In genomic region chr6:53691667-53692133, GRCh38 we compare ENCODE assay signal across 13 cellular contexts. TPM values are rescaled to one million over a fixed set of nuclear protein-coding genes. Genes with fewer than 3 reads are reported as not detected.
DNase-seq lines count a peak whose midpoint lies in the region; ATAC-seq, FAIRE-seq and TF ChIP-seq lines count a peak whose summit lies in the region.
"Had no signal": no experiment of that assay in that cellular context is flagged by ENCODE, and none has a peak within 500 bp of the region (broad histone marks: within the 10 kb centered on the region; RNA-seq: fewer than 3 reads in every experiment).

No MANE protein-coding gene starts in this region.

- TF ChIP-seq POLR2A in GM12878 (IDR thresholded peaks at IDR 0.05; ENCODE audit: low read depth, low read length), result no peak

- no peak overlapping the region for H3K27ac ChIP-seq in GM12878 (ENCODE audit: control insufficient read depth, insufficient read depth)
- H3K27ac ChIP-seq in tibial artery, result no peak overlapping the region

- peak; percentile 91 for ATAC-seq in GM19467 (IDR thresholded peaks at IDR 0.05; ENCODE audit: unreplicated experiment)
- ATAC-seq in HG03108 (IDR thresholded peaks at IDR 0.05; ENCODE audit: unreplicated experiment), result peak; percentile 70
- peak; percentile 88 for ATAC-seq in GM12878
- no peak for ATAC-seq in left colon

- no peak for FAIRE-seq in GM12878 (lab: Jason Lieb, UNC)
- FAIRE-seq: islet of Langerhans had no signal

- POLR2A ChIA-PET in GM12878 (lab: Charles Lee), result no interaction called here

- TF ChIP-seq EP300 in GM12878 (IDR thresholded peaks at IDR 0.05; ENCODE audit: borderline replicate concordance in 1 of 2, control insufficient read depth in 1 of 2, low read depth in 2 of 2, low read length in 2 of 2), result no peak

- no peak for TF ChIP-seq CTCF in GM12878 (IDR thresholded peaks at IDR 0.05 in 2 of 3, conservative IDR thresholded peaks at IDR 0.05 in 1 of 3; ENCODE audit: control insufficient read depth in 2 of 3, extremely low read depth in 1 of 3, insufficient read depth in 1 of 3, low read depth in 3 of 3, low read length in 3 of 3)
- no peak for TF ChIP-seq CTCF in tibial artery (IDR thresholded peaks at IDR 0.05)

- SMC1A ChIA-PET in GM12878 (lab: Charles Lee; ENCODE audit: uncharacterized antibody, unreplicated experiment), result interaction anchor here (0.6 to 1.5 kb wide), 6 partner anchors 11 to 198 kb away, joined by 3 read pairs; no protein-coding TSS in a partner anchor

- intact Hi-C loops in GM12878 (cut with micrococcal nuclease; ENCODE audit: unreplicated experiment) (no loop called here), left colon (cut with DNase I, micrococcal nuclease) (no loop called here), tibial artery (cut with DNase I; ENCODE audit: low total_unique reads) (no loop called here)

- no TSS peak for BruUV-seq in GM12878 (replicated peaks; lab: Mats Ljungman, UMichigan)

- H3K36me3 ChIP-seq in GM12878 (ENCODE audit: control insufficient read depth in 2 of 2, insufficient read depth in 2 of 2, low read length in 1 of 2), result no peaks in the 10 kb centered on the region
- no peaks in the 10 kb centered on the region for H3K36me3 ChIP-seq in tibial artery

- H3K4me3 ChIP-seq in GM12878 (no peak overlapping the region), tibial artery (no peak overlapping the region)

- DNase-seq in GM03348 (ENCODE audit: low spot score) (peak; percentile 11), GM12878 (ENCODE audit: low read depth, low spot score) (peak; percentile 25), SIG-M5 (lab: John Stamatoyannopoulos, UW) (no peak), NCI-H2227 (lab: John Stamatoyannopoulos, UW; ENCODE audit: unreplicated experiment) (no peak), left colon (no peak), tibial artery (no peak)
- DNase-seq: activated T-cell treated with anti-CD3 and anti-CD28 coated beads, Interleukin-2, amount 50 U/mL, for 1 hour; CD8-positive, alpha-beta memory T cell; NCI-H1436; SW 1271 had no signal

- H3K27me3 ChIP-seq in GM12878 (replicated peaks in 1 of 2; ENCODE audit: control insufficient read depth in 2 of 2, insufficient read depth in 2 of 2, low read length in 1 of 2), result no peaks in the 10 kb centered on the region; a peak in 1 of 4 replicates
- H3K27me3 ChIP-seq in tibial artery, result no peaks in the 10 kb centered on the region

- no peak overlapping the region for H2AFZ ChIP-seq in GM12878 (ENCODE audit: control insufficient read depth, low read depth, low read length)

- H3K9ac ChIP-seq in GM12878 (ENCODE audit: control insufficient read depth, insufficient read depth, low read length), result no peak overlapping the region

- H3K79me2 ChIP-seq in GM12878 (ENCODE audit: control insufficient read depth, insufficient read depth, low read length), result no peaks in the 10 kb centered on the region

- WGBS in GM12878 (ENCODE audit: insufficient coverage, insufficient replicate concordance, low lambda C conversion rate, missing lambda C conversion rate), result 31% methylated on average over 3 of the region's 3 CpGs

- CTCF ChIA-PET in GM12878 (lab: Yijun Ruan, JAX), result interaction anchor here (0.5 to 1.7 kb wide), 9 partner anchors 8 to 199 kb away, joined by 3 to 13 read pairs (median 4); partner anchors contain the start of gene LRRC1

- RAD21 ChIA-PET in GM12878 (lab: Charles Lee; ENCODE audit: unreplicated experiment), result interaction anchor here (1.5 kb wide), 1 partner anchor 27 kb away, joined by 5 read pairs; no protein-coding TSS in a partner anchor

- H3K4me1 ChIP-seq in GM12878 (ENCODE audit: control insufficient read depth, insufficient read depth, low read length), result no peaks in the 10 kb centered on the region
- H3K4me1 ChIP-seq in tibial artery, result peaks cover 0 to 7% (median 0%) of the 10 kb centered on the region in 4 donors

- no peaks in the 10 kb centered on the region for H3K9me3 ChIP-seq in GM12878 (replicated peaks; ENCODE audit: control insufficient read depth, insufficient read depth, low read length)
- no peaks in the 10 kb centered on the region for H3K9me3 ChIP-seq in tibial artery

- TF ChIP-seq RAD21 in GM12878 (IDR thresholded peaks at IDR 0.05; ENCODE audit: insufficient read depth, low read depth, low read length), result no peak

- no peak overlapping the region for H3K4me2 ChIP-seq in GM12878 (ENCODE audit: control insufficient read depth, insufficient read depth)

- in situ Hi-C loops in GM12878 (cut with MboI), result no loop called here

- H4K20me1 ChIP-seq in GM12878 (ENCODE audit: control insufficient read depth, insufficient read depth), result no peaks in the 10 kb centered on the region

TF ChIP-seq in GM12878, 131 proteins besides CTCF, POLR2A, EP300 and RAD21:
- no peak for TF ChIP-seq LARP7 (IDR thresholded peaks at IDR 0.05)
- TF ChIP-seq PML (IDR thresholded peaks at IDR 0.05; ENCODE audit: low read length), result no peak

RNA-seq across cellular contexts. Expression of gene KLHL31, which starts 26.1 kb away (rescaled TPM):
- 0.08 TPM in 1 of 2 replicates, not detected in the other for total RNA-seq in GM12878 (2013; cell fraction: nucleolus; rRNA removed)
- total RNA-seq in GM12878 (2014; rRNA removed), result not detected in 2 replicates
- total RNA-seq in GM12878 (2014; rRNA removed; fragmentation: Illumina TruSeq; extraction: Trizol), result not detected in 2 replicates
- not detected in 2 replicates for total RNA-seq in GM12878 (2021)
- not detected for polyA plus RNA-seq in GM12878 (2011; ENCODE audit: low read depth)
- 0.03 and 0.06 TPM in 2 replicates for polyA plus RNA-seq in GM12878 (2011; rRNA removed)
- 0.01 TPM in 1 of 2 replicates, not detected in the other for polyA plus RNA-seq in GM12878 (2011; cell fraction: cytosol; rRNA removed)
- 0.15 and 0.16 TPM in 2 replicates for polyA plus RNA-seq in GM12878 (2011; cell fraction: nucleus; rRNA removed)
- 0.01 TPM in 1 of 2 replicates, not detected in the other for polyA plus RNA-seq in GM12878 (2012)
- polyA plus RNA-seq in GM12878 (2014; fragmentation: Illumina TruSeq; extraction: Trizol), result 0.01 TPM in 1 of 2 replicates, not detected in the other
- under 1 TPM in 1 of 2 experiments, not detected in 1; 0.02 TPM for polyA plus RNA-seq in GM12878 (2014; fragmentation: Nextera tagmentation; extraction: Ambion mirVana)
- not detected in 2 replicates for polyA plus RNA-seq in GM12878 (2014; rRNA removed)
- polyA plus RNA-seq in GM12878 (2016; fragmentation: Nextera tagmentation; extraction: Ambion mirVana), result not detected
- polyA minus RNA-seq in GM12878 (2011; rRNA and poly(A)+ RNA removed), result 0.10 TPM in 1 of 2 replicates, not detected in the other
- polyA minus RNA-seq in GM12878 (2011; cell fraction: cytosol; rRNA and poly(A)+ RNA removed), result not detected in 2 replicates
- polyA minus RNA-seq in GM12878 (2011; cell fraction: nucleus; rRNA and poly(A)+ RNA removed), result 0.29 TPM in 1 of 2 replicates, not detected in the other
- total RNA-seq in left colon, result under 1 TPM; 0.21 to 0.39 TPM
- polyA plus RNA-seq: CD8-positive, alpha-beta memory T cell had no signal

Comparison
In these comparisons a context has a peak if more than half of its experiments do, and no peak if none do; other contexts are left out.
1. DNase-seq: peak in GM03348 (single experiment) and GM12878 (single experiment); none in SIG-M5 (single experiment), NCI-H2227 (single experiment), left colon (0 of 2) and tibial artery (0 of 2).